Comparison of ENCODE assay signal across 8 cellular contexts in genomic region chr14:104687601-104688504, GRCh38. TPM values are rescaled to one million over a fixed set of nuclear protein-coding genes. Genes with fewer than 3 reads are reported as not detected.
A peak's percentile ranks its signal among the peaks of the same experiment; 100 is the strongest.
DNase-seq lines count a peak whose midpoint lies in the region; ATAC-seq and TF ChIP-seq lines count a peak whose summit lies in the region.

No MANE protein-coding gene starts in this region.

- TF ChIP-seq EP300 in gastroesophageal sphincter (IDR thresholded peaks at IDR 0.05): no peak

- no peaks in the 10 kb centered on the region for H3K27me3 ChIP-seq in gastroesophageal sphincter
- H3K27me3 ChIP-seq in prostate gland (replicated peaks; ENCODE audit: insufficient read depth): no peaks in the 10 kb centered on the region

- H3K27ac Mint-ChIP-seq in activated naive CD4-positive, alpha-beta T cell treated with anti-CD3 and anti-CD28 coated beads for 36 hours: peak overlapping the region; percentile 68
- peak overlapping the region in 1 of 2 donors; percentile 46 for H3K27ac Mint-ChIP-seq in activated naive CD4-positive, alpha-beta T cell treated with anti-CD3 and anti-CD28 coated beads, Interleukin-2, amount 50 U/mL, for 72 hours

- TF ChIP-seq CTCF in gastroesophageal sphincter (IDR thresholded peaks at IDR 0.05) (no peak), prostate gland (IDR thresholded peaks at IDR 0.05) (no peak)

- H3K9me3 ChIP-seq in gastroesophageal sphincter: no peaks in the 10 kb centered on the region
- no peaks in the 10 kb centered on the region for H3K9me3 ChIP-seq in prostate gland

- peak overlapping the region in 1 of 2 donors; percentile 99 for H3K4me3 ChIP-seq in gastroesophageal sphincter
- no peak overlapping the region for H3K4me3 ChIP-seq in prostate gland

- no peak for DNase-seq in activated naive CD4-positive, alpha-beta T cell treated with anti-CD3 and anti-CD28 coated beads for 36 hours
- no peak for DNase-seq in activated naive CD4-positive, alpha-beta T cell treated with anti-CD3 and anti-CD28 coated beads, Interleukin-2, amount 50 U/mL, for 72 hours (ENCODE audit: low spot score in 2 of 2)
- peak; percentile 85 for DNase-seq in prostate gland (ENCODE audit: low spot score)
- DNase-seq in stimulated activated CD4-positive, alpha-beta T cell treated with anti-CD3 and anti-CD28 coated beads, Interleukin-1b, Interleukin-23, amount 100 ng/mL, for 48 hours: no peak
- no peak for DNase-seq in activated CD8-positive, alpha-beta memory T cell treated with anti-CD3 and anti-CD28 coated beads for 24 hours

- peaks cover 37% of the 10 kb centered on the region for H3K4me1 Mint-ChIP-seq in activated naive CD4-positive, alpha-beta T cell treated with anti-CD3 and anti-CD28 coated beads for 36 hours (ENCODE audit: low read depth)

- TF ChIP-seq POLR2A in gastroesophageal sphincter (IDR thresholded peaks at IDR 0.05) (no peak), prostate gland (IDR thresholded peaks at IDR 0.05) (peak; percentile 51)

- peak overlapping the region; percentile 15 to 90 (median 86) for H3K27ac ChIP-seq in gastroesophageal sphincter
- peak overlapping the region; percentile 80 to 82 for H3K27ac ChIP-seq in prostate gland

- H3K4me1 ChIP-seq in gastroesophageal sphincter: peaks cover 6 to 62% (median 45%) of the 10 kb centered on the region in 3 donors
- H3K4me1 ChIP-seq in prostate gland (replicated peaks): peaks cover 24% of the 10 kb centered on the region

- no peaks in the 10 kb centered on the region for H3K27me3 Mint-ChIP-seq in activated naive CD4-positive, alpha-beta T cell treated with anti-CD3 and anti-CD28 coated beads for 36 hours (ENCODE audit: low read depth)

- peak overlapping the region; percentile 41 for H3K4me3 Mint-ChIP-seq in activated naive CD4-positive, alpha-beta T cell treated with anti-CD3 and anti-CD28 coated beads for 36 hours

- no peaks in the 10 kb centered on the region for H3K36me3 ChIP-seq in gastroesophageal sphincter
- no peaks in the 10 kb centered on the region for H3K36me3 ChIP-seq in prostate gland

- intact Hi-C loops in activated naive CD4-positive, alpha-beta T cell treated with anti-CD3 and anti-CD28 coated beads for 36 hours (cut with micrococcal nuclease): no loop called here
- intact Hi-C loops in prostate gland (cut with DNase I): no loop called here

- H3K36me3 Mint-ChIP-seq in activated naive CD4-positive, alpha-beta T cell treated with anti-CD3 and anti-CD28 coated beads for 36 hours (ENCODE audit: low read depth): peaks cover 1% of the 10 kb centered on the region
- no peaks in the 10 kb centered on the region for H3K36me3 Mint-ChIP-seq in activated naive CD4-positive, alpha-beta T cell treated with anti-CD3 and anti-CD28 coated beads, Interleukin-2, amount 50 U/mL, for 72 hours

- ATAC-seq in activated naive CD4-positive, alpha-beta T cell treated with anti-CD3 and anti-CD28 coated beads, Interleukin-2, amount 50 U/mL, for 72 hours: no peak
- ATAC-seq in SK-N-SH treated with all-trans-retinoic acid at 6 μM for 48 hours: peak; percentile 75
- peak; percentile 70 for ATAC-seq in gastroesophageal sphincter
- no peak for ATAC-seq in HG02852 (IDR thresholded peaks at IDR 0.05; ENCODE audit: unreplicated experiment)

- WGBS in gastroesophageal sphincter (ENCODE audit: low coverage in 1 of 2), 2 donors: no CpG with 5 or more reads among the region's 31 CpGs
- 41% methylated on average over 22 of the region's 31 CpGs for WGBS in prostate gland

- CTCF ChIA-PET in activated naive CD4-positive, alpha-beta T cell treated with anti-CD3 and anti-CD28 coated beads for 36 hours (lab: Charles Lee): interaction anchor here (0.6 to 1.3 kb wide), 2 partner anchors 10 to 40 kb away, joined by 3 read pairs; no protein-coding TSS in a partner anchor

- no peaks in the 10 kb centered on the region for H3K9me3 Mint-ChIP-seq in activated naive CD4-positive, alpha-beta T cell treated with anti-CD3 and anti-CD28 coated beads for 36 hours
- no peaks in the 10 kb centered on the region for H3K9me3 Mint-ChIP-seq in activated naive CD4-positive, alpha-beta T cell treated with anti-CD3 and anti-CD28 coated beads, Interleukin-2, amount 50 U/mL, for 72 hours

TF ChIP-seq in SK-N-SH treated with all-trans-retinoic acid at 6 μM for 48 hours, 23 proteins besides CTCF, POLR2A, EP300 and RAD21 (continues in another document):
- TF ChIP-seq CSRNP3 (CRISPR knock-in tag; IDR thresholded peaks at IDR 0.05) (no peak), TSHZ2 (CRISPR knock-in tag; IDR thresholded peaks at IDR 0.05) (no peak), BACH2 (CRISPR knock-in tag; IDR thresholded peaks at IDR 0.05; ENCODE audit: borderline replicate concordance) (no peak), CSDC2 (CRISPR knock-in tag; IDR thresholded peaks at IDR 0.05) (no peak), SNAI2 (CRISPR knock-in tag; IDR thresholded peaks at IDR 0.05) (no peak), CREB5 (CRISPR knock-in tag; IDR thresholded peaks at IDR 0.05; ENCODE audit: low read depth) (no peak), ARNTL (CRISPR knock-in tag; IDR thresholded peaks at IDR 0.05; ENCODE audit: borderline replicate concordance, low read depth) (no peak), ZNF565 (CRISPR knock-in tag; conservative IDR thresholded peaks at IDR 0.05; ENCODE audit: low read depth) (no peak), RARB (CRISPR knock-in tag; IDR thresholded peaks at IDR 0.05) (no peak)

RNA-seq across cellular contexts. Expression of gene INF2, which starts 1.6 kb away (rescaled TPM):
- total RNA-seq in activated naive CD4-positive, alpha-beta T cell treated with anti-CD3 and anti-CD28 coated beads for 36 hours: 10 to 100 TPM; 50.7 to 50.9 TPM
- 10 to 100 TPM; 48.6 to 82.7 TPM for total RNA-seq in activated naive CD4-positive, alpha-beta T cell treated with anti-CD3 and anti-CD28 coated beads, Interleukin-2, amount 50 U/mL, for 72 hours
- total RNA-seq in gastroesophageal sphincter: 100 to 1,000 TPM in 1 of 4 donors, 10 to 100 TPM in 3; 44.6 to 102 (median 64.7) TPM
- 100 to 1,000 TPM in 1 of 2 donors, 10 to 100 TPM in 1; 50.1 to 210 TPM for total RNA-seq in prostate gland

RNA-seq across cellular contexts. Expression of gene ADSS1, which starts 36.2 kb away (rescaled TPM):
- total RNA-seq in activated naive CD4-positive, alpha-beta T cell treated with anti-CD3 and anti-CD28 coated beads for 36 hours: 1 to 10 TPM; 5.1 to 5.5 TPM
- 1 to 10 TPM; 2.7 to 7.3 TPM for total RNA-seq in activated naive CD4-positive, alpha-beta T cell treated with anti-CD3 and anti-CD28 coated beads, Interleukin-2, amount 50 U/mL, for 72 hours
- total RNA-seq in gastroesophageal sphincter (10 to 100 TPM in 2 of 4 donors, 1 to 10 TPM in 2; 5.1 to 32.2 (median 8.8) TPM), prostate gland (10 to 100 TPM; 18.3 to 44.4 TPM)

Comparison
In these comparisons a context has a peak if more than half of its experiments do, and no peak if none do; other contexts are left out.
1. ATAC-seq: peak in SK-N-SH treated with all-trans-retinoic acid at 6 μM for 48 hours (single experiment) and gastroesophageal sphincter (single experiment); none in activated naive CD4-positive, alpha-beta T cell treated with anti-CD3 and anti-CD28 coated beads, Interleukin-2, amount 50 U/mL, for 72 hours (0 of 2) and HG02852 (single experiment).